1 cellular context compared by ENCODE assay signal in genomic region chr2:70248810-70249438, GRCh38.
TF ChIP-seq lines count a peak whose summit lies in the region.

No MANE protein-coding gene starts in this region.

TF ChIP-seq in HepG2, 621 proteins besides CTCF, POLR2A, EP300 and RAD21 (continued from another document and continues in another):
- TF ChIP-seq THRA (CRISPR knock-in tag; IDR thresholded peaks at IDR 0.05; ENCODE audit: borderline replicate concordance): no peak
- TF ChIP-seq RORA (CRISPR knock-in tag; IDR thresholded peaks at IDR 0.05): no peak
- TF ChIP-seq SAFB2 (CRISPR knock-in tag; IDR thresholded peaks at IDR 0.05; ENCODE audit: borderline replicate concordance, low read depth): no peak; the same call in 1 of the 2 replicates
- peak; percentile 91 for TF ChIP-seq FOXA3 (CRISPR knock-in tag; IDR thresholded peaks at IDR 0.05)
- no peak for TF ChIP-seq STAT6 (CRISPR knock-in tag; IDR thresholded peaks at IDR 0.05; ENCODE audit: borderline replicate concordance)
- TF ChIP-seq ZNF512B (CRISPR knock-in tag; IDR thresholded peaks at IDR 0.05; ENCODE audit: borderline replicate concordance): no peak
- TF ChIP-seq ZSCAN31 (CRISPR knock-in tag; IDR thresholded peaks at IDR 0.05; ENCODE audit: low read depth): no peak; the same call in 1 of the 2 replicates
- TF ChIP-seq RXRB (CRISPR knock-in tag; IDR thresholded peaks at IDR 0.05; ENCODE audit: borderline replicate concordance): peak; percentile 24; the same call in 1 of the 2 replicates
- no peak for TF ChIP-seq ZNF737 (CRISPR knock-in tag; IDR thresholded peaks at IDR 0.05; ENCODE audit: borderline replicate concordance)
- TF ChIP-seq AKNA (CRISPR knock-in tag; IDR thresholded peaks at IDR 0.05; ENCODE audit: borderline replicate concordance): no peak; the same call in 1 of the 2 replicates
- no peak for TF ChIP-seq ZNF713 (CRISPR knock-in tag; IDR thresholded peaks at IDR 0.05)
- no peak for TF ChIP-seq KDM3A (CRISPR knock-in tag; IDR thresholded peaks at IDR 0.05; ENCODE audit: low read depth)
- no peak for TF ChIP-seq MAX (IDR thresholded peaks at IDR 0.05)
- no peak for TF ChIP-seq FOXA1 (IDR thresholded peaks at IDR 0.05)
- peak; percentile 91 for TF ChIP-seq FOXA1 (CRISPR knock-in tag; IDR thresholded peaks at IDR 0.05)
- TF ChIP-seq ZNF574 (CRISPR knock-in tag; IDR thresholded peaks at IDR 0.05): no peak; the same call in 1 of the 2 replicates
- no peak for TF ChIP-seq ZSCAN20 (CRISPR knock-in tag; IDR thresholded peaks at IDR 0.05; ENCODE audit: borderline replicate concordance)
- TF ChIP-seq REPIN1 (CRISPR knock-in tag; IDR thresholded peaks at IDR 0.05; ENCODE audit: borderline replicate concordance, low read depth): no peak; the same call in 1 of the 2 replicates
- TF ChIP-seq ZBTB4 (CRISPR knock-in tag; IDR thresholded peaks at IDR 0.05; ENCODE audit: borderline replicate concordance): no peak
- peak; percentile 31; the same call in 1 of the 2 replicates for TF ChIP-seq ZNF639 (CRISPR knock-in tag; conservative IDR thresholded peaks at IDR 0.05)
- TF ChIP-seq LCORL (IDR thresholded peaks at IDR 0.05): no peak
- no peak for TF ChIP-seq LCORL (CRISPR knock-in tag; IDR thresholded peaks at IDR 0.05)
- no peak for TF ChIP-seq NFRKB (IDR thresholded peaks at IDR 0.05)
- TF ChIP-seq MED13 (CRISPR knock-in tag; IDR thresholded peaks at IDR 0.05): no peak; the same call in 1 of the 2 replicates
- TF ChIP-seq, protein P1, sequence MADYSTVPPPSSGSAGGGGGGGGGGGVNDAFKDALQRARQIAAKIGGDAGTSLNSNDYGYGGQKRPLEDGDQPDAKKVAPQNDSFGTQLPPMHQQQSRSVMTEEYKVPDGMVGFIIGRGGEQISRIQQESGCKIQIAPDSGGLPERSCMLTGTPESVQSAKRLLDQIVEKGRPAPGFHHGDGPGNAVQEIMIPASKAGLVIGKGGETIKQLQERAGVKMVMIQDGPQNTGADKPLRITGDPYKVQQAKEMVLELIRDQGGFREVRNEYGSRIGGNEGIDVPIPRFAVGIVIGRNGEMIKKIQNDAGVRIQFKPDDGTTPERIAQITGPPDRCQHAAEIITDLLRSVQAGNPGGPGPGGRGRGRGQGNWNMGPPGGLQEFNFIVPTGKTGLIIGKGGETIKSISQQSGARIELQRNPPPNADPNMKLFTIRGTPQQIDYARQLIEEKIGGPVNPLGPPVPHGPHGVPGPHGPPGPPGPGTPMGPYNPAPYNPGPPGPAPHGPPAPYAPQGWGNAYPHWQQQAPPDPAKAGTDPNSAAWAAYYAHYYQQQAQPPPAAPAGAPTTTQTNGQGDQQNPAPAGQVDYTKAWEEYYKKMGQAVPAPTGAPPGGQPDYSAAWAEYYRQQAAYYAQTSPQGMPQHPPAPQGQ (CRISPR knock-in tag; IDR thresholded peaks at IDR 0.05; ENCODE audit: borderline replicate concordance): no peak
- TF ChIP-seq BRD4 (CRISPR knock-in tag; IDR thresholded peaks at IDR 0.05): no peak
- no peak for TF ChIP-seq ZFP36 (IDR thresholded peaks at IDR 0.05; ENCODE audit: borderline replicate concordance, low read depth, low read length, partially characterized antibody)
- peak; percentile 79; the same call in 1 of the 2 replicates for TF ChIP-seq TOE1 (CRISPR knock-in tag; IDR thresholded peaks at IDR 0.05)
- TF ChIP-seq ZNF577 (CRISPR knock-in tag; IDR thresholded peaks at IDR 0.05; ENCODE audit: borderline replicate concordance, low read depth): no peak
- TF ChIP-seq ZFX (CRISPR knock-in tag; IDR thresholded peaks at IDR 0.05; ENCODE audit: low read depth): no peak
- TF ChIP-seq ZNF564 (CRISPR knock-in tag; IDR thresholded peaks at IDR 0.05): peak; percentile 43; the same call in 1 of the 2 replicates
- TF ChIP-seq ZBTB7B (CRISPR knock-in tag; IDR thresholded peaks at IDR 0.05): no peak; the same call in 1 of the 2 replicates
- no peak for TF ChIP-seq ARNT (IDR thresholded peaks at IDR 0.05)
- TF ChIP-seq MYC (CRISPR knock-in tag; IDR thresholded peaks at IDR 0.05; ENCODE audit: borderline replicate concordance): no peak
- 0 out of 2 replicates have a peak, but pooled peaks have one; percentile 11 for TF ChIP-seq NR2C2 (CRISPR knock-in tag; IDR thresholded peaks at IDR 0.05; ENCODE audit: borderline replicate concordance)
- TF ChIP-seq POLR2G (IDR thresholded peaks at IDR 0.05; ENCODE audit: low read depth, low read length): no peak
- TF ChIP-seq KLF11 (CRISPR knock-in tag; IDR thresholded peaks at IDR 0.05): no peak; the same call in 1 of the 2 replicates
- TF ChIP-seq IKZF1 (IDR thresholded peaks at IDR 0.05): no peak
- 0 out of 2 replicates have a peak, but pooled peaks have one; percentile 0 for TF ChIP-seq ZNF230 (CRISPR knock-in tag; IDR thresholded peaks at IDR 0.05)
